Comparison of ENCODE assay signal across 11 cellular contexts in genomic region chr7:157527235-157527634, GRCh38.
"Had no signal": no experiment of that assay in that cellular context is flagged by ENCODE, and none has a peak within 500 bp of the region (broad histone marks: within the 10 kb centered on the region; RNA-seq: fewer than 3 reads in every experiment).

No MANE protein-coding gene starts in this region.

- H3K4me1 Mint-ChIP-seq: stimulated activated effector memory CD8-positive, alpha-beta T cell treated with anti-CD3 and anti-CD28 coated beads, Interleukin-12 subunit alpha, Interleukin-12 subunit beta, amount 100 ng/mL, for 72 hours had no signal

- H3K27ac Mint-ChIP-seq: activated CD4-positive, alpha-beta memory T cell treated with anti-CD3 and anti-CD28 coated beads for 36 hours; activated T-helper 1 cell treated with anti-CD3 and anti-CD28 coated beads, Interleukin-12 subunit alpha, Interleukin-12 subunit beta, Interleukin-2, Interleukin-4 antibody, amounts not matched to agents 30 ng/mL and 10 ng/mL and 1 ng/mL, durations not matched to agents 14 hours and 24 hours and 36 hours had no signal

- ATAC-seq: left lobe of liver; stimulated activated effector memory CD8-positive, alpha-beta T cell treated with anti-CD3 and anti-CD28 coated beads, Interleukin-12 subunit alpha, Interleukin-12 subunit beta, amount 100 ng/mL, for 72 hours had no signal

- DNase-seq: activated CD4-positive, alpha-beta T cell treated with anti-CD3 and anti-CD28 coated beads for 4 hours; activated naive CD4-positive, alpha-beta T cell; cortex of kidney; midbrain; small intestine; stimulated activated CD4-positive, alpha-beta T cell treated with anti-CD3 and anti-CD28 coated beads, Interleukin-4, amount 100 ng/mL, for 1 hour; testis had no signal

- H3K4me3 Mint-ChIP-seq: activated CD4-positive, alpha-beta memory T cell treated with anti-CD3 and anti-CD28 coated beads for 36 hours; activated T-helper 1 cell treated with anti-CD3 and anti-CD28 coated beads, Interleukin-12 subunit alpha, Interleukin-12 subunit beta, Interleukin-2, Interleukin-4 antibody, amounts not matched to agents 30 ng/mL and 10 ng/mL and 1 ng/mL, durations not matched to agents 14 hours and 24 hours and 36 hours; stimulated activated effector memory CD8-positive, alpha-beta T cell treated with anti-CD3 and anti-CD28 coated beads, Interleukin-12 subunit alpha, Interleukin-12 subunit beta, amount 100 ng/mL, for 72 hours had no signal

- H3K36me3 Mint-ChIP-seq: stimulated activated effector memory CD8-positive, alpha-beta T cell treated with anti-CD3 and anti-CD28 coated beads, Interleukin-12 subunit alpha, Interleukin-12 subunit beta, amount 100 ng/mL, for 72 hours had no signal
